In genomic region chr3:170090601-170090981, GRCh38 we compare ENCODE assay signal across 16 cellular contexts.
"Had no signal": no experiment of that assay in that cellular context is flagged by ENCODE, and none has a peak within 500 bp of the region (broad histone marks: within the 10 kb centered on the region; RNA-seq: fewer than 3 reads in every experiment).

No MANE protein-coding gene starts in this region.

- H3K4me1 Mint-ChIP-seq: nephron had no signal

- DNase-seq: activated CD4-positive, alpha-beta T cell treated with anti-CD3 and anti-CD28 coated beads for 4 hours; activated CD8-positive, alpha-beta memory T cell treated with anti-CD3 and anti-CD28 coated beads for 24 hours; activated naive CD8-positive, alpha-beta T cell treated with anti-CD3 and anti-CD28 coated beads, Interleukin-2, amount 10 ng/mL, durations not matched to agents 7 days and 5 days; dermis blood vessel endothelial cell; gastrocnemius medialis; heart right ventricle; left lung; mucosa of descending colon; occipital lobe; SK-N-SH; stimulated activated CD4-positive, alpha-beta T cell treated with anti-CD3 and anti-CD28 coated beads, Interleukin-4, amount 100 ng/mL, for 24 hours; stimulated activated naive CD8-positive, alpha-beta T cell treated with anti-CD3 and anti-CD28 coated beads, Interleukin-15, Interleukin-2, amounts not matched to agents 100 U/mL and 50 U/mL, for 24 hours; T-helper 1 cell; T1000; upper lobe of left lung had no signal

- H3K27ac Mint-ChIP-seq: activated naive CD8-positive, alpha-beta T cell treated with anti-CD3 and anti-CD28 coated beads, Interleukin-2, amount 10 ng/mL, durations not matched to agents 7 days and 5 days; nephron had no signal

- H3K4me3 Mint-ChIP-seq: activated naive CD8-positive, alpha-beta T cell treated with anti-CD3 and anti-CD28 coated beads, Interleukin-2, amount 10 ng/mL, durations not matched to agents 7 days and 5 days; nephron had no signal

- H3K9me3 Mint-ChIP-seq: nephron had no signal

- ATAC-seq: gastrocnemius medialis; heart right ventricle; mucosa of descending colon; stimulated activated naive CD8-positive, alpha-beta T cell treated with anti-CD3 and anti-CD28 coated beads, Interleukin-15, Interleukin-2, amounts not matched to agents 100 U/mL and 50 U/mL, for 24 hours had no signal

- H3K27me3 Mint-ChIP-seq: activated naive CD8-positive, alpha-beta T cell treated with anti-CD3 and anti-CD28 coated beads, Interleukin-2, amount 10 ng/mL, durations not matched to agents 7 days and 5 days had no signal
